10 cellular contexts compared by ENCODE assay signal in the genomic region with DNA sequence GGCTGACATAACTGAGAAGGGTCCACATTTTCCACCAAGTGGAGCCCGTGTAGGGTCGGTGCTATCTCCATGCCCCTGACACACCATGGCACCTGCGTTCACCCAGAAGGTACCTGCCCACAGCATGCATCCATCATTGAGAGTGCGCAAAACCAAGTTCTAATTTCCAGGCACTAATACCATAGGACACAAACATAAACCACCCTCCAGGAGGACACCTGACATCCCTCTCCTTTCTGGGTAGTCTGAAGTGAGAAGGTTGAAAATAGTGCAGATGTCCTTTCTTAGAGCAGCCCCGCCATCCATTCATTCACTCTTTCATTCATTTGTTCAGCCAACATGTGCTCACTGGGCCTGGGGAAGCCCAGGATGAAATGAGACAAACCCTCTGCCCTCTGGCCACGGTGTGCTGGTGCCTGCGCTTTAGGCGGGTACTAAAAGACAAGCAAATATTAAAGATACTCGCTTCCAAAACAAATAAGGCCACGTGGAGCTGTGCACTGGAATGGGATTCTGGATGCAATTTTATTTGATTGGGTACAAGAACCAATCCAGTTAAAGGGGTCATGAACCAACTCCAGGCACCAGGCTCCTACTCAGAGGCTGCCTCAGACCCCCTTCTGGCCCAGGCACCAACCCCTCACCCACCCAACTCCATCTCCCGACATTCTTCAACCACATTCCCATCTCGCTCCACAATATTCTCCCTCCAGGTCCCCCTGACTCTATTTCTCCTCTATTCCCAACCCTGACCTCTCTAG. TPM values are rescaled to one million over a fixed set of nuclear protein-coding genes. Genes with fewer than 3 reads are reported as not detected.
A peak's percentile ranks its signal among the peaks of the same experiment; 100 is the strongest.
DNase-seq lines count a peak whose midpoint lies in the region; ATAC-seq lines count a peak whose summit lies in the region.
"Had no signal": no experiment of that assay in that cellular context is flagged by ENCODE, and none has a peak within 500 bp of the region (broad histone marks: within the 10 kb centered on the region; RNA-seq: fewer than 3 reads in every experiment).

No MANE protein-coding gene starts in this region.

- no peak overlapping the region for H3K27ac Mint-ChIP-seq in activated T-helper 17 cell treated with anti-CD3 and anti-CD28 coated beads, Interleukin-2, amount 50 U/mL, for 72 hours
- H3K27ac Mint-ChIP-seq in immature natural killer cell: peak overlapping the region in 2 of 6 donors; percentile 65 to 75
- H3K27ac Mint-ChIP-seq in stimulated activated naive CD8-positive, alpha-beta T cell treated with anti-CD3 and anti-CD28 coated beads, Interleukin-15, amount 100 ng/mL, for 72 hours: peak overlapping the region in 1 of 2 donors; percentile 75

- H3K4me3 Mint-ChIP-seq in activated T-helper 17 cell treated with anti-CD3 and anti-CD28 coated beads, Interleukin-2, amount 50 U/mL, for 72 hours: peak overlapping the region; percentile 54
- H3K4me3 Mint-ChIP-seq in immature natural killer cell: peak overlapping the region; percentile 59 to 89 (median 79)
- peak overlapping the region; percentile 20 to 63 for H3K4me3 Mint-ChIP-seq in stimulated activated naive CD8-positive, alpha-beta T cell treated with anti-CD3 and anti-CD28 coated beads, Interleukin-15, amount 100 ng/mL, for 72 hours

- DNase-seq in NCI-H748 (lab: John Stamatoyannopoulos, UW; ENCODE audit: unreplicated experiment): peak; percentile 20
- DNase-seq in NCI-H748 treated with DMSO at 0.1 percent for 48 hours (lab: John Stamatoyannopoulos, UW): no peak
- no peak for DNase-seq in immature natural killer cell
- DNase-seq in stimulated activated naive CD8-positive, alpha-beta T cell treated with anti-CD3 and anti-CD28 coated beads, Interleukin-15, amount 100 ng/mL, for 72 hours: no peak
- no peak for DNase-seq in LoVo (ENCODE audit: low spot score)
- DNase-seq: ACHN, SW 1271 had no signal

- H3K36me3 Mint-ChIP-seq in activated T-helper 17 cell treated with anti-CD3 and anti-CD28 coated beads, Interleukin-2, amount 50 U/mL, for 72 hours (ENCODE audit: low read depth): no peaks in the 10 kb centered on the region
- no peaks in the 10 kb centered on the region for H3K36me3 Mint-ChIP-seq in immature natural killer cell

- H3K9me3 Mint-ChIP-seq in activated T-helper 17 cell treated with anti-CD3 and anti-CD28 coated beads, Interleukin-2, amount 50 U/mL, for 72 hours: no peaks in the 10 kb centered on the region
- no peaks in the 10 kb centered on the region for H3K9me3 Mint-ChIP-seq in immature natural killer cell
- no peaks in the 10 kb centered on the region for H3K9me3 Mint-ChIP-seq in stimulated activated naive CD8-positive, alpha-beta T cell treated with anti-CD3 and anti-CD28 coated beads, Interleukin-15, amount 100 ng/mL, for 72 hours

- no peak for ATAC-seq in activated T-helper 17 cell treated with anti-CD3 and anti-CD28 coated beads, Interleukin-2, amount 50 U/mL, for 72 hours (replicated peaks)
- no peak for ATAC-seq in stimulated activated naive CD8-positive, alpha-beta T cell treated with anti-CD3 and anti-CD28 coated beads, Interleukin-15, amount 100 ng/mL, for 72 hours
- ATAC-seq in GM21423 (IDR thresholded peaks at IDR 0.05; ENCODE audit: unreplicated experiment) (no peak), GM18502 (IDR thresholded peaks at IDR 0.05; ENCODE audit: poor library complexity, unreplicated experiment) (no peak)

- H3K27me3 Mint-ChIP-seq in activated T-helper 17 cell treated with anti-CD3 and anti-CD28 coated beads, Interleukin-2, amount 50 U/mL, for 72 hours: peaks cover 3% of the 10 kb centered on the region
- H3K27me3 Mint-ChIP-seq in immature natural killer cell (ENCODE audit: low read depth in 3 of 3): peaks cover 0 to 6% (median 5%) of the 10 kb centered on the region in 3 donors
- H3K27me3 Mint-ChIP-seq in stimulated activated naive CD8-positive, alpha-beta T cell treated with anti-CD3 and anti-CD28 coated beads, Interleukin-15, amount 100 ng/mL, for 72 hours: peaks cover 39% of the 10 kb centered on the region

- H3K4me1 Mint-ChIP-seq in activated T-helper 17 cell treated with anti-CD3 and anti-CD28 coated beads, Interleukin-2, amount 50 U/mL, for 72 hours: no peaks in the 10 kb centered on the region
- peaks cover 4 to 8% of the 10 kb centered on the region in 2 donors for H3K4me1 Mint-ChIP-seq in immature natural killer cell
- peaks cover 2% of the 10 kb centered on the region for H3K4me1 Mint-ChIP-seq in stimulated activated naive CD8-positive, alpha-beta T cell treated with anti-CD3 and anti-CD28 coated beads, Interleukin-15, amount 100 ng/mL, for 72 hours

RNA-seq across cellular contexts. Expression of a gene that starts 1.2 kb away (rescaled TPM):
- total RNA-seq in activated T-helper 17 cell treated with anti-CD3 and anti-CD28 coated beads, Interleukin-2, amount 50 U/mL, for 72 hours: 10 to 100 TPM in 1 of 2 donors, 1 to 10 TPM in 1; 5.2 to 10.2 TPM
- 1 to 10 TPM in 2 of 3 donors, not detected in 1; 1.0 to 1.1 TPM for polyA plus RNA-seq in immature natural killer cell
